Comparison of ENCODE assay signal across 8 cellular contexts in the genomic region with DNA sequence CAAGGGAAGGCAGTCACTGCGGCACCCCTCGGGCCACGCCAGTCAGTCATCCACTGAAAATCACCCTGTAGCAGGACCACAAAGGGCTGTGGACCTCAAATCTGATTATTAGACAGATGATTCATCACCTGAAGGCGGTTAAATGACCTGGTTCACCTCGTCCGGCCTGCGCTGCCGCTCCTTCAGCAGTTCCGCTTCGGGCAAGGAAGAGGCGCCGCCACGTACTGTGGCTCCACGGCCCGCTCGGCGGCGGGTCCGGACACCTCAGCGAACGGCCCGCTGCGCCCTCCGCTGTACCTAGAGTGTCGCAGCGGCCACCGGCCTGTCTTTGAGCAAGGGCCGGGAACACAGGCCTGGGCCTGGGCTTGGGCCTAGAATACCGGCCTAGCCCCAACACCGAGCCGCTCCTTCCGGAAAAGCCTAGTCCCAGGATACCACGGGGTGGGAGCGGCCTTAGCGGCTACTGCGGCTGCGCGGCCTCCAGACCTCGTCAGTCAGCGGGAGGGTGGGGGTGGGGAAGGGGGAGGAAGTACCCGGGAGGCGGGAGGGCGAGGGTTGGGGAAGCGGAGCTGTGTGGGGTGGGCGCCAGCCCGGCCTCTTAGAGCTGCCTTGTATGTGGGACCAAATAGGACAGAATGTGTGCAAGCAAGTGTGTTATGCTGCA. TPM values are rescaled to one million over a fixed set of nuclear protein-coding genes. Genes with fewer than 3 reads are reported as not detected.
DNase-seq lines count a peak whose midpoint lies in the region; ATAC-seq and TF ChIP-seq lines count a peak whose summit lies in the region.

KLHL9 (minus strand) TSS at position 436 of the 664 bp plus-strand sequence. CDS start 545 bp downstream, outside the sequence.

- in situ Hi-C loops in astrocyte of the cerebellum (cut with HindIII; ENCODE audit: low sequenced_read_pairs) = loop anchor here (5.0 to 25.0 kb wide), 2 partner anchors 67 to 477 kb away; partner anchors contain the start of gene MTAP

- DNase-seq in NCI-H128 (lab: John Stamatoyannopoulos, UW; ENCODE audit: unreplicated experiment) = peak; percentile 74
- peak; percentile 72 to 80 (median 79) for DNase-seq in T-helper 17 cell
- DNase-seq in astrocyte of the cerebellum (ENCODE audit: low read depth) = peak; percentile 76
- DNase-seq in hypothalamus (lab: John Stamatoyannopoulos, UW) = peak; percentile 45 to 96 (median 89)
- peak; percentile 71 for DNase-seq in retinal pigment epithelial cell (ENCODE audit: low read depth)
- no peak for DNase-seq in NOMO-1 treated with DMSO at 0.1 percent for 48 hours (lab: John Stamatoyannopoulos, UW; ENCODE audit: unreplicated experiment)

- peak within 1 kb of the TSS; percentile 92 for H3K27ac Mint-ChIP-seq in T-helper 17 cell

- ATAC-seq in HG02678 (IDR thresholded peaks at IDR 0.05; ENCODE audit: unreplicated experiment) (peak; percentile 94), T-helper 17 cell (peak; percentile 90)

- peaks cover 5% of the 10 kb centered on the region for H3K36me3 Mint-ChIP-seq in T-helper 17 cell (ENCODE audit: low read depth)

- peaks cover 11% of the 10 kb centered on the region for H3K27me3 Mint-ChIP-seq in T-helper 17 cell

- H3K4me1 Mint-ChIP-seq in T-helper 17 cell = peaks cover 40% of the 10 kb centered on the region

- no peaks in the 10 kb centered on the region for H3K9me3 ChIP-seq in T-helper 17 cell (ENCODE audit: control insufficient read depth, low read length, poor library complexity, severe bottlenecking)

- H3K4me3 Mint-ChIP-seq in T-helper 17 cell = peak within 1 kb of the TSS; percentile 92

- TF ChIP-seq CTCF in GM12875 (IDR thresholded peaks at IDR 0.05; ENCODE audit: borderline replicate concordance, insufficient read depth, low read depth, low read length) = no peak
- no peak for TF ChIP-seq CTCF in astrocyte of the cerebellum (IDR thresholded peaks at IDR 0.05; ENCODE audit: low read depth, low read length, missing control alignments)
- no peak for TF ChIP-seq CTCF in retinal pigment epithelial cell (conservative IDR thresholded peaks at IDR 0.05; ENCODE audit: low read depth, low read length)

- H3K4me3 ChIP-seq in GM12875 (ENCODE audit: low read depth, low read length) (peak within 1 kb of the TSS; percentile 88), astrocyte of the cerebellum (ENCODE audit: low read depth, low read length) (peak within 1 kb of the TSS; percentile 67), retinal pigment epithelial cell (ENCODE audit: low read length) (peak within 1 kb of the TSS; percentile 92)

RNA-seq across cellular contexts. Expression of gene KLHL9, which starts in this region (rescaled TPM):
- 10 to 100 TPM; 13.7 to 16.2 TPM for total RNA-seq in T-helper 17 cell
